ENCODE assay signal across 1 cellular context in the genomic region with DNA sequence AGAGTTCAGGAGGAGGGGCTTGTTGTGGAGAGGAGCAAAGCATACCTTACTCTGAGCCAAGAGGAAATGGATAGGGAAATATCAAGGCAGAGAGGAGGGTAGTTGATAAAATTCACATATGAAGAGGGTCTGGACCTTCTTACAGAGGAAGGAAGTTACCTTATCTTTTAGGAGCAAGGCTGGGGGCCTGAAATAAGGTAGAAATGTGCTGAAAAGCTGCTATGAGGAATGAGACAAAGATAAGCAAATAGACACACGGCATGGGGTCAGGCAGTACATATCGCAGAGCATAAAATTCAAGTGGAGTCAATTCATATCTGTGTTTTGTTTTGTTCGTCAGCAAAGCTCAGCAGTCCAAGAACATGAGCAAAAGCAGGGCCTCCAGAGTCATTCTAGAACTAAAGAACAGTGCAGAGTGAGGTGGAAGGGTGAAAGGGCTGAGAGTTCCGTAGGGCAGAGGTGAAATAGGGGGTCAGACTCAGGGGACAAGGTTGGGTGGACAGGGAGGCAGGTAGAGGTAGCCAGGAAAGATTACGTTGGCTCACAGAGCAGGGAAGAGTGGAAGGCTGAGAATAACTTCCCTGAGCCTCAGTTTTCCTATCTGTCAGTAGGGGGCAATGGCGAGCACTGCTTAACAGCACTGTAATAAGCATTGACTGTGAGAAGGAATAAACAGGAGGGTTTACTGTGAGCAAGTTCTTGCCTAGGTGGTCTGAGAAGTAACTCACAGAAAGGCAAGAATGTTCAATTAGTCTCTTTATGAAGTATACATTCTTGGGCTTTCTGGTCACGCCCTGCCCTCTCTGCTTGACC.
A peak's percentile ranks its signal among the peaks of the same experiment; 100 is the strongest.
TF ChIP-seq lines count a peak whose summit lies in the region.

No MANE protein-coding gene starts in this region.

TF ChIP-seq in K562, 482 proteins besides CTCF, POLR2A, EP300 and RAD21 (continued from another document):
- TF ChIP-seq, protein P1, sequence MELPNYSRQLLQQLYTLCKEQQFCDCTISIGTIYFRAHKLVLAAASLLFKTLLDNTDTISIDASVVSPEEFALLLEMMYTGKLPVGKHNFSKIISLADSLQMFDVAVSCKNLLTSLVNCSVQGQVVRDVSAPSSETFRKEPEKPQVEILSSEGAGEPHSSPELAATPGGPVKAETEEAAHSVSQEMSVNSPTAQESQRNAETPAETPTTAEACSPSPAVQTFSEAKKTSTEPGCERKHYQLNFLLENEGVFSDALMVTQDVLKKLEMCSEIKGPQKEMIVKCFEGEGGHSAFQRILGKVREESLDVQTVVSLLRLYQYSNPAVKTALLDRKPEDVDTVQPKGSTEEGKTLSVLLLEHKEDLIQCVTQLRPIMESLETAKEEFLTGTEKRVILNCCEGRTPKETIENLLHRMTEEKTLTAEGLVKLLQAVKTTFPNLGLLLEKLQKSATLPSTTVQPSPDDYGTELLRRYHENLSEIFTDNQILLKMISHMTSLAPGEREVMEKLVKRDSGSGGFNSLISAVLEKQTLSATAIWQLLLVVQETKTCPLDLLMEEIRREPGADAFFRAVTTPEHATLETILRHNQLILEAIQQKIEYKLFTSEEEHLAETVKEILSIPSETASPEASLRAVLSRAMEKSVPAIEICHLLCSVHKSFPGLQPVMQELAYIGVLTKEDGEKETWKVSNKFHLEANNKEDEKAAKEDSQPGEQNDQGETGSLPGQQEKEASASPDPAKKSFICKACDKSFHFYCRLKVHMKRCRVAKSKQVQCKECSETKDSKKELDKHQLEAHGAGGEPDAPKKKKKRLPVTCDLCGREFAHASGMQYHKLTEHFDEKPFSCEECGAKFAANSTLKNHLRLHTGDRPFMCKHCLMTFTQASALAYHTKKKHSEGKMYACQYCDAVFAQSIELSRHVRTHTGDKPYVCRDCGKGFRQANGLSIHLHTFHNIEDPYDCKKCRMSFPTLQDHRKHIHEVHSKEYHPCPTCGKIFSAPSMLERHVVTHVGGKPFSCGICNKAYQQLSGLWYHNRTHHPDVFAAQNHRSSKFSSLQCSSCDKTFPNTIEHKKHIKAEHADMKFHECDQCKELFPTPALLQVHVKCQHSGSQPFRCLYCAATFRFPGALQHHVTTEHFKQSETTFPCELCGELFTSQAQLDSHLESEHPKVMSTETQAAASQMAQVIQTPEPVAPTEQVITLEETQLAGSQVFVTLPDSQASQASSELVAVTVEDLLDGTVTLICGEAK (IDR thresholded peaks at IDR 0.05), result 0 out of 2 replicates have a peak, but pooled peaks have one; percentile 33
- TF ChIP-seq, protein P1 (CRISPR knock-in tag; IDR thresholded peaks at IDR 0.05), result no peak
- TF ChIP-seq TBL1XR1 (IDR thresholded peaks at IDR 0.05; ENCODE audit: low read length in 2 of 2), result peak in 1 of 2 experiments; percentile 44; a peak in 1 of 4 replicates
- TF ChIP-seq NFIC (IDR thresholded peaks at IDR 0.05), result peak; percentile 56
- no peak for TF ChIP-seq ZNF408 (CRISPR knock-in tag; IDR thresholded peaks at IDR 0.05; ENCODE audit: low read depth)
- TF ChIP-seq MTA1 (IDR thresholded peaks at IDR 0.05; ENCODE audit: borderline replicate concordance), result 0 out of 2 replicates have a peak, but pooled peaks have one; percentile 12
- TF ChIP-seq XRCC3 (IDR thresholded peaks at IDR 0.05), result no peak
- TF ChIP-seq TEAD4 (IDR thresholded peaks at IDR 0.05; ENCODE audit: low read length), result peak; percentile 70
- no peak for TF ChIP-seq TEAD4 (CRISPR knock-in tag; IDR thresholded peaks at IDR 0.05; ENCODE audit: borderline replicate concordance)
- peak; percentile 61 to 77; a peak in 3 of 4 replicates for TF ChIP-seq TRIM24 (IDR thresholded peaks at IDR 0.05)
- TF ChIP-seq RCOR1 (IDR thresholded peaks at IDR 0.05; ENCODE audit: borderline replicate concordance in 1 of 2, low read depth in 2 of 2, low read length in 2 of 2), result peak in 1 of 2 experiments; percentile 34; a peak in 2 of 4 replicates
- no peak for TF ChIP-seq ZFP30 (CRISPR knock-in tag; IDR thresholded peaks at IDR 0.05; ENCODE audit: borderline replicate concordance)
- peak; percentile 86 for TF ChIP-seq ARID1B (IDR thresholded peaks at IDR 0.05)
- TF ChIP-seq, protein P2, sequence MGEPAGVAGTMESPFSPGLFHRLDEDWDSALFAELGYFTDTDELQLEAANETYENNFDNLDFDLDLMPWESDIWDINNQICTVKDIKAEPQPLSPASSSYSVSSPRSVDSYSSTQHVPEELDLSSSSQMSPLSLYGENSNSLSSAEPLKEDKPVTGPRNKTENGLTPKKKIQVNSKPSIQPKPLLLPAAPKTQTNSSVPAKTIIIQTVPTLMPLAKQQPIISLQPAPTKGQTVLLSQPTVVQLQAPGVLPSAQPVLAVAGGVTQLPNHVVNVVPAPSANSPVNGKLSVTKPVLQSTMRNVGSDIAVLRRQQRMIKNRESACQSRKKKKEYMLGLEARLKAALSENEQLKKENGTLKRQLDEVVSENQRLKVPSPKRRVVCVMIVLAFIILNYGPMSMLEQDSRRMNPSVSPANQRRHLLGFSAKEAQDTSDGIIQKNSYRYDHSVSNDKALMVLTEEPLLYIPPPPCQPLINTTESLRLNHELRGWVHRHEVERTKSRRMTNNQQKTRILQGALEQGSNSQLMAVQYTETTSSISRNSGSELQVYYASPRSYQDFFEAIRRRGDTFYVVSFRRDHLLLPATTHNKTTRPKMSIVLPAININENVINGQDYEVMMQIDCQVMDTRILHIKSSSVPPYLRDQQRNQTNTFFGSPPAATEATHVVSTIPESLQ (CRISPR knock-in tag; IDR thresholded peaks at IDR 0.05), result peak; percentile 20; the same call in 1 of the 2 replicates
- peak; percentile 48 for TF ChIP-seq MEIS2 (IDR thresholded peaks at IDR 0.05; ENCODE audit: partially characterized antibody)
- no peak for TF ChIP-seq MXI1 (IDR thresholded peaks at IDR 0.05; ENCODE audit: low read depth, low read length)
- TF ChIP-seq, protein P3, sequence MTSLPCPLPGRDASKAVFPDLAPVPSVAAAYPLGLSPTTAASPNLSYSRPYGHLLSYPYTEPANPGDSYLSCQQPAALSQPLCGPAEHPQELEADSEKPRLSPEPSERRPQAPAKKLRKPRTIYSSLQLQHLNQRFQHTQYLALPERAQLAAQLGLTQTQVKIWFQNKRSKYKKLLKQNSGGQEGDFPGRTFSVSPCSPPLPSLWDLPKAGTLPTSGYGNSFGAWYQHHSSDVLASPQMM (CRISPR knock-in tag; IDR thresholded peaks at IDR 0.05), result no peak
- peak; percentile 63 for TF ChIP-seq HDAC3 (IDR thresholded peaks at IDR 0.05; ENCODE audit: borderline replicate concordance, partially characterized antibody)
- TF ChIP-seq CC2D1A (IDR thresholded peaks at IDR 0.05), result 0 out of 2 replicates have a peak, but pooled peaks have one; percentile 27
- TF ChIP-seq EHMT2 (IDR thresholded peaks at IDR 0.05), result 0 out of 2 replicates have a peak, but pooled peaks have one; percentile 11
- no peak for TF ChIP-seq ZBTB7A (IDR thresholded peaks at IDR 0.05; ENCODE audit: borderline replicate concordance, control insufficient read depth, low read depth, low read length)
- TF ChIP-seq, protein P4, sequence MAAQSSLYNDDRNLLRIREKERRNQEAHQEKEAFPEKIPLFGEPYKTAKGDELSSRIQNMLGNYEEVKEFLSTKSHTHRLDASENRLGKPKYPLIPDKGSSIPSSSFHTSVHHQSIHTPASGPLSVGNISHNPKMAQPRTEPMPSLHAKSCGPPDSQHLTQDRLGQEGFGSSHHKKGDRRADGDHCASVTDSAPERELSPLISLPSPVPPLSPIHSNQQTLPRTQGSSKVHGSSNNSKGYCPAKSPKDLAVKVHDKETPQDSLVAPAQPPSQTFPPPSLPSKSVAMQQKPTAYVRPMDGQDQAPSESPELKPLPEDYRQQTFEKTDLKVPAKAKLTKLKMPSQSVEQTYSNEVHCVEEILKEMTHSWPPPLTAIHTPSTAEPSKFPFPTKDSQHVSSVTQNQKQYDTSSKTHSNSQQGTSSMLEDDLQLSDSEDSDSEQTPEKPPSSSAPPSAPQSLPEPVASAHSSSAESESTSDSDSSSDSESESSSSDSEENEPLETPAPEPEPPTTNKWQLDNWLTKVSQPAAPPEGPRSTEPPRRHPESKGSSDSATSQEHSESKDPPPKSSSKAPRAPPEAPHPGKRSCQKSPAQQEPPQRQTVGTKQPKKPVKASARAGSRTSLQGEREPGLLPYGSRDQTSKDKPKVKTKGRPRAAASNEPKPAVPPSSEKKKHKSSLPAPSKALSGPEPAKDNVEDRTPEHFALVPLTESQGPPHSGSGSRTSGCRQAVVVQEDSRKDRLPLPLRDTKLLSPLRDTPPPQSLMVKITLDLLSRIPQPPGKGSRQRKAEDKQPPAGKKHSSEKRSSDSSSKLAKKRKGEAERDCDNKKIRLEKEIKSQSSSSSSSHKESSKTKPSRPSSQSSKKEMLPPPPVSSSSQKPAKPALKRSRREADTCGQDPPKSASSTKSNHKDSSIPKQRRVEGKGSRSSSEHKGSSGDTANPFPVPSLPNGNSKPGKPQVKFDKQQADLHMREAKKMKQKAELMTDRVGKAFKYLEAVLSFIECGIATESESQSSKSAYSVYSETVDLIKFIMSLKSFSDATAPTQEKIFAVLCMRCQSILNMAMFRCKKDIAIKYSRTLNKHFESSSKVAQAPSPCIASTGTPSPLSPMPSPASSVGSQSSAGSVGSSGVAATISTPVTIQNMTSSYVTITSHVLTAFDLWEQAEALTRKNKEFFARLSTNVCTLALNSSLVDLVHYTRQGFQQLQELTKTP (IDR thresholded peaks at IDR 0.05; ENCODE audit: low read depth in 1 of 2, partially characterized antibody in 2 of 2), result peak in 1 of 2 experiments; percentile 51
- TF ChIP-seq SMARCA4 (IDR thresholded peaks at IDR 0.05), result peak; percentile 76
- no peak for TF ChIP-seq PHB2 (IDR thresholded peaks at IDR 0.05; ENCODE audit: low read depth)
- TF ChIP-seq LCOR (CRISPR knock-in tag; IDR thresholded peaks at IDR 0.05), result no peak
- TF ChIP-seq CBFA2T2 (conservative IDR thresholded peaks at IDR 0.05), result peak; percentile 85
- TF ChIP-seq, protein P5, sequence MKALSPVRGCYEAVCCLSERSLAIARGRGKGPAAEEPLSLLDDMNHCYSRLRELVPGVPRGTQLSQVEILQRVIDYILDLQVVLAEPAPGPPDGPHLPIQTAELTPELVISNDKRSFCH (CRISPR knock-in tag; IDR thresholded peaks at IDR 0.05), result no peak
- TF ChIP-seq, protein P5 (tag; IDR thresholded peaks at IDR 0.05), result 0 out of 2 replicates have a peak, but pooled peaks have one; percentile 28
- TF ChIP-seq ZNF143 (CRISPR knock-in tag; IDR thresholded peaks at IDR 0.05), result no peak
- TF ChIP-seq NFRKB (IDR thresholded peaks at IDR 0.05; ENCODE audit: low read depth), result 0 out of 2 replicates have a peak, but pooled peaks have one; percentile 60
- TF ChIP-seq, protein P6, sequence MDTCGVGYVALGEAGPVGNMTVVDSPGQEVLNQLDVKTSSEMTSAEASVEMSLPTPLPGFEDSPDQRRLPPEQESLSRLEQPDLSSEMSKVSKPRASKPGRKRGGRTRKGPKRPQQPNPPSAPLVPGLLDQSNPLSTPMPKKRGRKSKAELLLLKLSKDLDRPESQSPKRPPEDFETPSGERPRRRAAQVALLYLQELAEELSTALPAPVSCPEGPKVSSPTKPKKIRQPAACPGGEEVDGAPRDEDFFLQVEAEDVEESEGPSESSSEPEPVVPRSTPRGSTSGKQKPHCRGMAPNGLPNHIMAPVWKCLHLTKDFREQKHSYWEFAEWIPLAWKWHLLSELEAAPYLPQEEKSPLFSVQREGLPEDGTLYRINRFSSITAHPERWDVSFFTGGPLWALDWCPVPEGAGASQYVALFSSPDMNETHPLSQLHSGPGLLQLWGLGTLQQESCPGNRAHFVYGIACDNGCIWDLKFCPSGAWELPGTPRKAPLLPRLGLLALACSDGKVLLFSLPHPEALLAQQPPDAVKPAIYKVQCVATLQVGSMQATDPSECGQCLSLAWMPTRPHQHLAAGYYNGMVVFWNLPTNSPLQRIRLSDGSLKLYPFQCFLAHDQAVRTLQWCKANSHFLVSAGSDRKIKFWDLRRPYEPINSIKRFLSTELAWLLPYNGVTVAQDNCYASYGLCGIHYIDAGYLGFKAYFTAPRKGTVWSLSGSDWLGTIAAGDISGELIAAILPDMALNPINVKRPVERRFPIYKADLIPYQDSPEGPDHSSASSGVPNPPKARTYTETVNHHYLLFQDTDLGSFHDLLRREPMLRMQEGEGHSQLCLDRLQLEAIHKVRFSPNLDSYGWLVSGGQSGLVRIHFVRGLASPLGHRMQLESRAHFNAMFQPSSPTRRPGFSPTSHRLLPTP (IDR thresholded peaks at IDR 0.05; ENCODE audit: borderline replicate concordance, extremely low read depth, insufficient read length), result no peak
